In the genomic region with DNA sequence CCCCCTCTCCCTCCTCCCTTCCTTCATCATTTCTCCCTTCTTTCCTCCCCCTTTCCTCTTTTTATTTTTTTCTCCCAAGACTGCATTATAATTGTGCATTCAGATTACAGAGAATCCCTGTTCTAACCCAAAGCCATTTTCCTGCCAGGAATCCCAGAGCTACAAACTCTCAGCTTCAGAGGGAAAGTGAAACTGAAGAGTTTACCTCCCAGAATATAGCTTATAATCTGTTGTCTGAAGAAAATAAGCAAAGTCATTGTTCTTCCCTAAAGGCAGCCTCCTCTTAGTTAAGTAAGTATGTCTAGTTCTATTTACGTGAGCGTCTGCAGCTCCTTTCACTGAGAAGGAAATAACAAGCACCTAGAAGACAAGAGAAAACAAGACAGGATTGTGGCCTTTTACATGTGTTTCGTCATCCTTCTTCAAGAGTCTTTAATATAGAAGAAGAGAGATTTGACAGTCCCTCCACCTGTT, we compare ENCODE assay signal across 1 cellular context.
TF ChIP-seq lines count a peak whose summit lies in the region.

No MANE protein-coding gene starts in this region.

TF ChIP-seq in GM23338, 12 proteins besides CTCF, POLR2A, EP300 and RAD21 (continued from another document):
- TF ChIP-seq, protein P1, sequence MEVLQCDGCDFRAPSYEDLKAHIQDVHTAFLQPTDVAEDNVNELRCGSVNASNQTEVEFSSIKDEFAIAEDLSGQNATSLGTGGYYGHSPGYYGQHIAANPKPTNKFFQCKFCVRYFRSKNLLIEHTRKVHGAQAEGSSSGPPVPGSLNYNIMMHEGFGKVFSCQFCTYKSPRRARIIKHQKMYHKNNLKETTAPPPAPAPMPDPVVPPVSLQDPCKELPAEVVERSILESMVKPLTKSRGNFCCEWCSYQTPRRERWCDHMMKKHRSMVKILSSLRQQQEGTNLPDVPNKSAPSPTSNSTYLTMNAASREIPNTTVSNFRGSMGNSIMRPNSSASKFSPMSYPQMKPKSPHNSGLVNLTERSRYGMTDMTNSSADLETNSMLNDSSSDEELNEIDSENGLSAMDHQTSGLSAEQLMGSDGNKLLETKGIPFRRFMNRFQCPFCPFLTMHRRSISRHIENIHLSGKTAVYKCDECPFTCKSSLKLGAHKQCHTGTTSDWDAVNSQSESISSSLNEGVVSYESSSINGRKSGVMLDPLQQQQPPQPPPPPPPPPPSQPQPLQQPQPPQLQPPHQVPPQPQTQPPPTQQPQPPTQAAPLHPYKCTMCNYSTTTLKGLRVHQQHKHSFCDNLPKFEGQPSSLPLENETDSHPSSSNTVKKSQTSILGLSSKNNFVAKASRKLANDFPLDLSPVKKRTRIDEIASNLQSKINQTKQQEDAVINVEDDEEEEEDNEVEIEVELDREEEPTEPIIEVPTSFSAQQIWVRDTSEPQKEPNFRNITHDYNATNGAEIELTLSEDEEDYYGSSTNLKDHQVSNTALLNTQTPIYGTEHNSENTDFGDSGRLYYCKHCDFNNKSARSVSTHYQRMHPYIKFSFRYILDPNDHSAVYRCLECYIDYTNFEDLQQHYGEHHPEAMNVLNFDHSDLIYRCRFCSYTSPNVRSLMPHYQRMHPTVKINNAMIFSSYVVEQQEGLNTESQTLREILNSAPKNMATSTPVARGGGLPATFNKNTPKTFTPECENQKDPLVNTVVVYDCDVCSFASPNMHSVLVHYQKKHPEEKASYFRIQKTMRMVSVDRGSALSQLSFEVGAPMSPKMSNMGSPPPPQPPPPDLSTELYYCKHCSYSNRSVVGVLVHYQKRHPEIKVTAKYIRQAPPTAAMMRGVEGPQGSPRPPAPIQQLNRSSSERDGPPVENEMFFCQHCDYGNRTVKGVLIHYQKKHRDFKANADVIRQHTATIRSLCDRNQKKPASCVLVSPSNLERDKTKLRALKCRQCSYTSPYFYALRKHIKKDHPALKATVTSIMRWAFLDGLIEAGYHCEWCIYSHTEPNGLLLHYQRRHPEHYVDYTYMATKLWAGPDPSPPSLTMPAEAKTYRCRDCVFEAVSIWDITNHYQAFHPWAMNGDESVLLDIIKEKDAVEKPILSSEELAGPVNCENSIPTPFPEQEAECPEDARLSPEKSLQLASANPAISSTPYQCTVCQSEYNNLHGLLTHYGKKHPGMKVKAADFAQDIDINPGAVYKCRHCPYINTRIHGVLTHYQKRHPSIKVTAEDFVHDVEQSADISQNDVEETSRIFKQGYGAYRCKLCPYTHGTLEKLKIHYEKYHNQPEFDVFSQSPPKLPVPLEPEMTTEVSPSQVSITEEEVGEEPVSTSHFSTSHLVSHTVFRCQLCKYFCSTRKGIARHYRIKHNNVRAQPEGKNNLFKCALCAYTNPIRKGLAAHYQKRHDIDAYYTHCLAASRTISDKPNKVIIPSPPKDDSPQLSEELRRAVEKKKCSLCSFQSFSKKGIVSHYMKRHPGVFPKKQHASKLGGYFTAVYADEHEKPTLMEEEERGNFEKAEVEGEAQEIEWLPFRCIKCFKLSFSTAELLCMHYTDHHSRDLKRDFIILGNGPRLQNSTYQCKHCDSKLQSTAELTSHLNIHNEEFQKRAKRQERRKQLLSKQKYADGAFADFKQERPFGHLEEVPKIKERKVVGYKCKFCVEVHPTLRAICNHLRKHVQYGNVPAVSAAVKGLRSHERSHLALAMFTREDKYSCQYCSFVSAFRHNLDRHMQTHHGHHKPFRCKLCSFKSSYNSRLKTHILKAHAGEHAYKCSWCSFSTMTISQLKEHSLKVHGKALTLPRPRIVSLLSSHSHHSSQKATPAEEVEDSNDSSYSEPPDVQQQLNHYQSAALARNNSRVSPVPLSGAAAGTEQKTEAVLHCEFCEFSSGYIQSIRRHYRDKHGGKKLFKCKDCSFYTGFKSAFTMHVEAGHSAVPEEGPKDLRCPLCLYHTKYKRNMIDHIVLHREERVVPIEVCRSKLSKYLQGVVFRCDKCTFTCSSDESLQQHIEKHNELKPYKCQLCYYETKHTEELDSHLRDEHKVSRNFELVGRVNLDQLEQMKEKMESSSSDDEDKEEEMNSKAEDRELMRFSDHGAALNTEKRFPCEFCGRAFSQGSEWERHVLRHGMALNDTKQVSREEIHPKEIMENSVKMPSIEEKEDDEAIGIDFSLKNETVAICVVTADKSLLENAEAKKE (CRISPR knock-in tag; IDR thresholded peaks at IDR 0.05) = no peak
- TF ChIP-seq EZH2 (IDR thresholded peaks at IDR 0.05; ENCODE audit: low read depth, unreplicated experiment) (no peak), ZNF114 (CRISPR knock-in tag; IDR thresholded peaks at IDR 0.05) (no peak), NANOG (IDR thresholded peaks at IDR 0.05; ENCODE audit: borderline replicate concordance) (no peak), ZNF331 (CRISPR knock-in tag; IDR thresholded peaks at IDR 0.05; ENCODE audit: low read depth) (no peak), POLR2AphosphoS5 (IDR thresholded peaks at IDR 0.05; ENCODE audit: low read depth) (no peak), CREB1 (CRISPR knock-in tag; IDR thresholded peaks at IDR 0.05; ENCODE audit: low read depth) (no peak), EZH2phosphoT487 (IDR thresholded peaks at IDR 0.05; ENCODE audit: unreplicated experiment) (no peak), STAT1 (IDR thresholded peaks at IDR 0.05; ENCODE audit: unreplicated experiment) (no peak)
- TF ChIP-seq, protein P2, sequence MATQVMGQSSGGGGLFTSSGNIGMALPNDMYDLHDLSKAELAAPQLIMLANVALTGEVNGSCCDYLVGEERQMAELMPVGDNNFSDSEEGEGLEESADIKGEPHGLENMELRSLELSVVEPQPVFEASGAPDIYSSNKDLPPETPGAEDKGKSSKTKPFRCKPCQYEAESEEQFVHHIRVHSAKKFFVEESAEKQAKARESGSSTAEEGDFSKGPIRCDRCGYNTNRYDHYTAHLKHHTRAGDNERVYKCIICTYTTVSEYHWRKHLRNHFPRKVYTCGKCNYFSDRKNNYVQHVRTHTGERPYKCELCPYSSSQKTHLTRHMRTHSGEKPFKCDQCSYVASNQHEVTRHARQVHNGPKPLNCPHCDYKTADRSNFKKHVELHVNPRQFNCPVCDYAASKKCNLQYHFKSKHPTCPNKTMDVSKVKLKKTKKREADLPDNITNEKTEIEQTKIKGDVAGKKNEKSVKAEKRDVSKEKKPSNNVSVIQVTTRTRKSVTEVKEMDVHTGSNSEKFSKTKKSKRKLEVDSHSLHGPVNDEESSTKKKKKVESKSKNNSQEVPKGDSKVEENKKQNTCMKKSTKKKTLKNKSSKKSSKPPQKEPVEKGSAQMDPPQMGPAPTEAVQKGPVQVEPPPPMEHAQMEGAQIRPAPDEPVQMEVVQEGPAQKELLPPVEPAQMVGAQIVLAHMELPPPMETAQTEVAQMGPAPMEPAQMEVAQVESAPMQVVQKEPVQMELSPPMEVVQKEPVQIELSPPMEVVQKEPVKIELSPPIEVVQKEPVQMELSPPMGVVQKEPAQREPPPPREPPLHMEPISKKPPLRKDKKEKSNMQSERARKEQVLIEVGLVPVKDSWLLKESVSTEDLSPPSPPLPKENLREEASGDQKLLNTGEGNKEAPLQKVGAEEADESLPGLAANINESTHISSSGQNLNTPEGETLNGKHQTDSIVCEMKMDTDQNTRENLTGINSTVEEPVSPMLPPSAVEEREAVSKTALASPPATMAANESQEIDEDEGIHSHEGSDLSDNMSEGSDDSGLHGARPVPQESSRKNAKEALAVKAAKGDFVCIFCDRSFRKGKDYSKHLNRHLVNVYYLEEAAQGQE (IDR thresholded peaks at IDR 0.05; ENCODE audit: unreplicated experiment) = no peak
- TF ChIP-seq, protein P3, sequence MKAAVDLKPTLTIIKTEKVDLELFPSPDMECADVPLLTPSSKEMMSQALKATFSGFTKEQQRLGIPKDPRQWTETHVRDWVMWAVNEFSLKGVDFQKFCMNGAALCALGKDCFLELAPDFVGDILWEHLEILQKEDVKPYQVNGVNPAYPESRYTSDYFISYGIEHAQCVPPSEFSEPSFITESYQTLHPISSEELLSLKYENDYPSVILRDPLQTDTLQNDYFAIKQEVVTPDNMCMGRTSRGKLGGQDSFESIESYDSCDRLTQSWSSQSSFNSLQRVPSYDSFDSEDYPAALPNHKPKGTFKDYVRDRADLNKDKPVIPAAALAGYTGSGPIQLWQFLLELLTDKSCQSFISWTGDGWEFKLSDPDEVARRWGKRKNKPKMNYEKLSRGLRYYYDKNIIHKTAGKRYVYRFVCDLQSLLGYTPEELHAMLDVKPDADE (IDR thresholded peaks at IDR 0.05) = no peak
